30 cellular contexts compared by ENCODE assay signal in the genomic region with DNA sequence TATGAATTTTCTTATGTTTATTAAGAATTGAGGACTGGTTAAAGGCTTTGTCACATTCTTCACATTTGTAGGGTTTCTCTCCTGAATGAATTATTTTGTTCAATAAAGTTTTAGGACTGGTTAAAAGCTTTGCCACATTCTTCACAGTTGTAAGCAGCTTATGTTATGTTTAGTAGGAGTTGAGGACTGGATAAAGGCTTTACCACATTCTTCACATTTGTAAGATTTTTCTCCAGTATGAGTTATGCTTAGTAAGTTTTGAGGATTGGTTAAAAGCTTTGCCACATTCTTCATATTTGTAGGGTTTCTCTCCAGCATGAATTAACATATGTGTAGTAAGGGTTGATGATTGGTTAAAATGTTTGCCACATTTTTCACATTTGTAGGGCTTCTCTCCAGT.
DNase-seq lines count a peak whose midpoint lies in the region; ATAC-seq and TF ChIP-seq lines count a peak whose summit lies in the region.
"Had no signal": no experiment of that assay in that cellular context is flagged by ENCODE, and none has a peak within 500 bp of the region (broad histone marks: within the 10 kb centered on the region; RNA-seq: fewer than 3 reads in every experiment).

No MANE protein-coding gene starts in this region.

- no peaks in the 10 kb centered on the region for H3K79me2 ChIP-seq in mesendoderm (ENCODE audit: control insufficient read depth, insufficient read depth, low read length)

- H3K27ac Mint-ChIP-seq in T-cell = no peak overlapping the region
- H3K27ac Mint-ChIP-seq: activated naive CD4-positive, alpha-beta T cell treated with anti-CD3 and anti-CD28 coated beads, Interleukin-2, amount 50 U/mL, for 24 hours; CD4-positive, alpha-beta memory T cell; nephron progenitor cell had no signal

- TF ChIP-seq CTCF in cardiac muscle cell (IDR thresholded peaks at IDR 0.05; ENCODE audit: low read depth, low read length) = no peak

- no peak overlapping the region for H3K23ac ChIP-seq in mesendoderm (ENCODE audit: low read length)

- H4K5ac ChIP-seq in mesendoderm (ENCODE audit: low read length) = no peak overlapping the region

- intact Hi-C loops in right cardiac atrium (cut with DNase I) = no loop called here

- no peak for ATAC-seq in right cardiac atrium
- ATAC-seq in T-cell (replicated peaks in 1 of 4) = no peak
- no peak for ATAC-seq in HG03457 (IDR thresholded peaks at IDR 0.05; ENCODE audit: unreplicated experiment)
- ATAC-seq: heart right ventricle, left ventricle myocardium superior had no signal

- H2BK5ac ChIP-seq in mesendoderm (ENCODE audit: low read length) = no peak overlapping the region

- H3K4me2 ChIP-seq in mesendoderm (ENCODE audit: low read length) = no peak overlapping the region

- no peaks in the 10 kb centered on the region for H3K27me3 ChIP-seq in cardiac muscle cell
- H3K27me3 ChIP-seq in right cardiac atrium (ENCODE audit: control insufficient read depth, insufficient read depth) = no peaks in the 10 kb centered on the region
- H3K27me3 ChIP-seq in mesendoderm (ENCODE audit: insufficient read depth, low read length, poor library complexity) = no peaks in the 10 kb centered on the region
- H3K27me3 ChIP-seq: sigmoid colon, transverse colon had no signal

- H3K4me1 Mint-ChIP-seq in T-cell = no peaks in the 10 kb centered on the region
- H3K4me1 Mint-ChIP-seq: activated naive CD4-positive, alpha-beta T cell treated with anti-CD3 and anti-CD28 coated beads, Interleukin-2, amount 50 U/mL, for 24 hours; CD4-positive, alpha-beta memory T cell; central memory CD8-positive, alpha-beta T cell; nephron progenitor cell had no signal

- DNase-seq in cardiac muscle cell (ENCODE audit: low read depth in 1 of 2, low spot score in 1 of 2) (no peak), right cardiac atrium (no peak), cerebellar cortex (ENCODE audit: low spot score) (peak; percentile 16), mesendoderm (peak; percentile 66), DMS79 (lab: John Stamatoyannopoulos, UW) (no peak), T-cell (no peak), NCI-H446 treated with DMSO at 0.1 percent for 48 hours (lab: John Stamatoyannopoulos, UW) (no peak)
- DNase-seq: 8988T; activated CD4-positive, alpha-beta T cell treated with anti-CD3 and anti-CD28 coated beads for 48 hours; AML-193; aorta; CD4-positive, alpha-beta memory T cell; DMS 273 treated with DMSO at 0.1 percent for 48 hours; GDM1; GM23248; heart right ventricle; left ventricle myocardium superior; NCI-H1048; NCI-H187; nephron progenitor cell; posterior cingulate gyrus; sigmoid colon; stimulated activated CD4-positive, alpha-beta T cell treated with anti-CD3 and anti-CD28 coated beads, Interleukin-15, amount 100 ng/mL, for 24 hours; stimulated activated CD8-positive, alpha-beta memory T cell treated with anti-CD3 and anti-CD28 coated beads, Interleukin-4, amount 100 ng/mL, for 48 hours; transverse colon had no signal

- H3K36me3 ChIP-seq in cardiac muscle cell = no peaks in the 10 kb centered on the region
- H3K36me3 ChIP-seq in mesendoderm (ENCODE audit: control insufficient read depth, insufficient read depth, low read length) = no peaks in the 10 kb centered on the region
- H3K36me3 ChIP-seq: heart right ventricle, sigmoid colon, transverse colon had no signal

- no peaks in the 10 kb centered on the region for H3K36me3 Mint-ChIP-seq in T-cell
- H3K36me3 Mint-ChIP-seq: activated naive CD4-positive, alpha-beta T cell treated with anti-CD3 and anti-CD28 coated beads, Interleukin-2, amount 50 U/mL, for 24 hours; CD4-positive, alpha-beta memory T cell had no signal

- H3K18ac ChIP-seq in mesendoderm (ENCODE audit: low read length) = no peak overlapping the region

- no peak overlapping the region for H4K8ac ChIP-seq in mesendoderm (ENCODE audit: low read depth, low read length)

- POLR2A ChIA-PET in T-cell (lab: Charles Lee) = no interaction called here

- H3K4me1 ChIP-seq in cardiac muscle cell (ENCODE audit: low read depth) = no peaks in the 10 kb centered on the region
- no peaks in the 10 kb centered on the region for H3K4me1 ChIP-seq in right cardiac atrium (ENCODE audit: control insufficient read depth, insufficient read depth, low read length)
- H3K4me1 ChIP-seq in mesendoderm (ENCODE audit: control insufficient read depth, low read depth, low read length) = no peaks in the 10 kb centered on the region
- H3K4me1 ChIP-seq: heart right ventricle, sigmoid colon, transverse colon had no signal

- H3K27ac ChIP-seq in cardiac muscle cell = peak overlapping the region; percentile 54
- H3K27ac ChIP-seq in right cardiac atrium (ENCODE audit: low read length) = no peak overlapping the region
- H3K27ac ChIP-seq in mesendoderm (ENCODE audit: low read depth, low read length) = no peak overlapping the region
- H3K27ac ChIP-seq: GM23248, heart right ventricle, RWPE1, sigmoid colon, SK-N-MC, transverse colon had no signal

- H3K9ac ChIP-seq in mesendoderm (ENCODE audit: low read length) = no peak overlapping the region
- H3K9ac ChIP-seq: GM23248 had no signal

- H2BK15ac ChIP-seq in mesendoderm (replicated peaks; ENCODE audit: low read depth) = no peak overlapping the region

- no peaks in the 10 kb centered on the region for H3K79me1 ChIP-seq in mesendoderm (ENCODE audit: low read length)

- H2BK120ac ChIP-seq in mesendoderm (ENCODE audit: low read depth, low read length) = no peak overlapping the region

- H3K4ac ChIP-seq in mesendoderm (ENCODE audit: low read depth, low read length) = no peak overlapping the region

- H3K9me3 ChIP-seq in cardiac muscle cell (ENCODE audit: low read depth) (no peaks in the 10 kb centered on the region), right cardiac atrium (ENCODE audit: control insufficient read depth, low read length) (no peaks in the 10 kb centered on the region)
- H3K9me3 ChIP-seq: heart right ventricle, sigmoid colon, transverse colon had no signal

- H3K9me3 Mint-ChIP-seq in T-cell = no peaks in the 10 kb centered on the region
- H3K9me3 Mint-ChIP-seq: central memory CD8-positive, alpha-beta T cell had no signal

- H3K4me3 Mint-ChIP-seq in T-cell = no peak overlapping the region
- H3K4me3 Mint-ChIP-seq: activated naive CD4-positive, alpha-beta T cell treated with anti-CD3 and anti-CD28 coated beads, Interleukin-2, amount 50 U/mL, for 24 hours; CD4-positive, alpha-beta memory T cell; central memory CD8-positive, alpha-beta T cell; nephron progenitor cell had no signal

- CTCF ChIA-PET in T-cell (lab: Charles Lee) = no interaction called here

- no peak overlapping the region for H2AK5ac ChIP-seq in mesendoderm (ENCODE audit: low read length)

- peaks cover 11% of the 10 kb centered on the region in 2 donors for H3K27me3 Mint-ChIP-seq in T-cell

- no peak overlapping the region for H3K56ac ChIP-seq in mesendoderm (ENCODE audit: low read length)

- no peak overlapping the region for H3K4me3 ChIP-seq in cardiac muscle cell
- H3K4me3 ChIP-seq in right cardiac atrium (ENCODE audit: low read length) = no peak overlapping the region
- H3K4me3 ChIP-seq in mesendoderm (ENCODE audit: low read length) = no peak overlapping the region
- H3K4me3 ChIP-seq: GM23248, heart right ventricle, sigmoid colon, SK-N-MC, transverse colon had no signal

Comparison
In these comparisons a context has a peak if more than half of its experiments do, and no peak if none do; other contexts are left out.
1. DNase-seq: peak in cerebellar cortex (single experiment) and mesendoderm (single experiment); none in cardiac muscle cell (0 of 2), right cardiac atrium (0 of 3), DMS79 (single experiment), T-cell (0 of 34) and NCI-H446 treated with DMSO at 0.1 percent for 48 hours (single experiment).